13 cellular contexts compared by ENCODE assay signal in the genomic region with DNA sequence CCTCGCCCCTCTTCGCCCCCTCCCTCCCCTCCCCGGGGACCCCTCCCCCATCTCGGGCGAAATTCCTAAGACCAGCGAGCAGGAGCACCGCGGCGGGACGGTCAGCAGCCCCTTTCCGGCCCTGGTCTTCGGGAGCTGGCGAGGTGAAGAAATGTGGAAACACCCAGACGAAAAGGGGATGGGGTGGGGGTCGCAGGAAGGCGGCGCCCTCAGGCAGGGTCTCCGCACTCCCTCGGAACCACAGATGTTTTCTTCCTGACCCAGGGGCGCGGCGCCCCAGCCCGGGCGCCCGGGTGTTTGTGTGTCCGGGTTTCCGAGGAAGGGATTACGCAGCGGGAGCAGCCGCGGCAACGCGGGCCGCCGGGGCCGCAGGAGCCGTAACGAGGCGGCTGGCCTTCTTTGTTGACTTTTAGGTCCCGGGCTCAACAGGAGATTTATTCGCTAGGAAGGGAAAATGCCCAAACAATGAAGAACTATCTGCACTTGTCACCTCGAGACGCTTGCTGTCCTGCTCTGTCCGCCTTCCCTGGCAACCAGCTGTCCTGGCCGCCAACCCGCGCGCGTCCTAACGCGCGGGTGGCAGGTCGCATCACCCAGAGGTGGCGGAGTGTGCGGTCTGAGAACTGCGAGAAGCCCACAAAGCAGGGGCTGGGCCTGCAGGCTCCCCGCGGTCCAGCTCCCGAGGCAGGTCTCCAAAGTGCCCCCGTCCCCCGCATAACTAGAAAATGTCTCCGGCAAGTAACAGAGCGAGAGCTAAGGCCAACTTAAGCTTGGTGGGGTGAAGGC.
A peak's percentile ranks its signal among the peaks of the same experiment; 100 is the strongest.
DNase-seq lines count a peak whose midpoint lies in the region; FAIRE-seq and TF ChIP-seq lines count a peak whose summit lies in the region.
"Had no signal": no experiment of that assay in that cellular context is flagged by ENCODE, and none has a peak within 500 bp of the region (broad histone marks: within the 10 kb centered on the region; RNA-seq: fewer than 3 reads in every experiment).

No MANE protein-coding gene starts in this region.

- peaks cover 51% of the 10 kb centered on the region for H3K27me3 ChIP-seq in mucosa of stomach (ENCODE audit: control insufficient read depth, insufficient read depth, low read length)
- H3K27me3 ChIP-seq in brain microvascular endothelial cell (replicated peaks): peaks cover 91% of the 10 kb centered on the region

- H3K4me3 ChIP-seq in coronary artery: peak overlapping the region; percentile 29
- peak overlapping the region; percentile 1 for H3K4me3 ChIP-seq in mucosa of stomach (ENCODE audit: low read length)
- no peak overlapping the region for H3K4me3 ChIP-seq in brain microvascular endothelial cell (ENCODE audit: low read depth, low read length)

- no peak for TF ChIP-seq EP300 in Ishikawa (IDR thresholded peaks at IDR 0.05; ENCODE audit: borderline replicate concordance)

- TF ChIP-seq CTCF in coronary artery (IDR thresholded peaks at IDR 0.05): no peak
- TF ChIP-seq CTCF in brain microvascular endothelial cell (IDR thresholded peaks at IDR 0.05; ENCODE audit: low read depth, low read length, missing control alignments): no peak

- in situ Hi-C loops in brain microvascular endothelial cell (cut with HindIII; ENCODE audit: low pct_ligation_motif_present, low sequenced_read_pairs): no loop called here

- peak overlapping the region; percentile 97 for H3K9ac ChIP-seq in mucosa of stomach (ENCODE audit: low read length)

- H3K4me1 ChIP-seq in mucosa of stomach (ENCODE audit: control insufficient read depth, insufficient read depth, low read length): peaks cover 15% of the 10 kb centered on the region

- FAIRE-seq in GM19239 (lab: Jason Lieb, UNC): no peak

- DNase-seq in COLO668 (lab: John Stamatoyannopoulos, UW; ENCODE audit: unreplicated experiment) (peak; percentile 84), coronary artery (ENCODE audit: low spot score) (no peak), brain microvascular endothelial cell (no peak), SKM-1 (lab: John Stamatoyannopoulos, UW; ENCODE audit: unreplicated experiment) (no peak), GM19239 (ENCODE audit: insufficient read length, low spot score) (no peak), dedifferentiated amniotic fluid mesenchymal stem cell (ENCODE audit: extremely low spot score) (no peak)
- DNase-seq: activated CD8-positive, alpha-beta T cell treated with anti-CD3 and anti-CD28 coated beads for 36 hours; caudate nucleus; CD8-positive, alpha-beta T cell; stimulated activated CD4-positive, alpha-beta T cell treated with anti-CD3 and anti-CD28 coated beads, Interleukin-12 subunit alpha, Interleukin-12 subunit beta, amount 100 ng/mL, for 4 hours; stimulated activated naive CD8-positive, alpha-beta T cell treated with anti-CD3 and anti-CD28 coated beads, Interleukin-15, amount 100 ng/mL, for 72 hours had no signal

- H3K9me3 ChIP-seq in mucosa of stomach (ENCODE audit: control insufficient read depth, low read length): no peaks in the 10 kb centered on the region

- H3K27ac ChIP-seq in coronary artery (no peak overlapping the region), brain microvascular endothelial cell (no peak overlapping the region)

- no peak for TF ChIP-seq RAD21 in Ishikawa (IDR thresholded peaks at IDR 0.05; ENCODE audit: low read depth)

- H3K36me3 ChIP-seq in mucosa of stomach (ENCODE audit: control insufficient read depth, insufficient read depth, low read length) (no peaks in the 10 kb centered on the region), brain microvascular endothelial cell (replicated peaks) (no peaks in the 10 kb centered on the region)

TF ChIP-seq in Ishikawa, 13 proteins besides CTCF, POLR2A, EP300 and RAD21:
- TF ChIP-seq ZBTB7A (IDR thresholded peaks at IDR 0.05; ENCODE audit: low read depth): peak; percentile 78; the same call in 1 of the 2 replicates
- no peak for TF ChIP-seq YY1 (IDR thresholded peaks at IDR 0.05; ENCODE audit: low read depth)
